21 cellular contexts compared by ENCODE assay signal in genomic region chr5:134008257-134008749, GRCh38. TPM values are rescaled to one million over a fixed set of nuclear protein-coding genes. Genes with fewer than 3 reads are reported as not detected.
DNase-seq lines count a peak whose midpoint lies in the region; ATAC-seq and TF ChIP-seq lines count a peak whose summit lies in the region.
"Had no signal": no experiment of that assay in that cellular context is flagged by ENCODE, and none has a peak within 500 bp of the region (broad histone marks: within the 10 kb centered on the region; RNA-seq: fewer than 3 reads in every experiment).

No MANE protein-coding gene starts in this region.

- H3K27me3 ChIP-seq in CD4-positive, alpha-beta T cell (ENCODE audit: control insufficient read depth, insufficient read depth, low read length) = no peaks in the 10 kb centered on the region
- H3K27me3 ChIP-seq in neural progenitor cell (no peaks in the 10 kb centered on the region), SJCRH30 (no peaks in the 10 kb centered on the region)

- peaks cover 15% of the 10 kb centered on the region for H3K4me1 Mint-ChIP-seq in CD4-positive, alpha-beta T cell (ENCODE audit: low read depth)
- H3K4me1 Mint-ChIP-seq in neural progenitor cell = peaks cover 21% of the 10 kb centered on the region

- peaks cover 10% of the 10 kb centered on the region for H4K20me1 ChIP-seq in neural progenitor cell (ENCODE audit: low read depth)

- H3K36me3 ChIP-seq in SK-N-MC (ENCODE audit: insufficient read depth, low read length) (0 out of 2 replicates have a peak, but pooled peaks cover 3% of the 10 kb centered on the region), neural progenitor cell (no peaks in the 10 kb centered on the region), SJCRH30 (no peaks in the 10 kb centered on the region)

- H3K4me1 ChIP-seq in neural progenitor cell = peaks cover 26% of the 10 kb centered on the region
- peaks cover under 1% of the 10 kb centered on the region; the same call in 1 of the 2 replicates for H3K4me1 ChIP-seq in SJCRH30

- H3F3A ChIP-seq in neural progenitor cell (ENCODE audit: low read depth) = peaks cover 35% of the 10 kb centered on the region

- H3K27ac ChIP-seq in CD4-positive, alpha-beta T cell (ENCODE audit: low read depth, low read length) = no peak overlapping the region
- peak overlapping the region; percentile 25; the same call in 1 of the 2 replicates for H3K27ac ChIP-seq in SK-N-MC
- no peak overlapping the region for H3K27ac ChIP-seq in neural progenitor cell
- no peak overlapping the region for H3K27ac ChIP-seq in SJCRH30

- CTCF ChIA-PET in CD4-positive, alpha-beta T cell (lab: Charles Lee) = interaction anchor here (1.3 kb wide), 1 partner anchor 31 kb away, joined by 4 read pairs; no protein-coding TSS in a partner anchor

- peaks cover 21% of the 10 kb centered on the region for H3K79me2 ChIP-seq in neural progenitor cell (ENCODE audit: low read depth)

- POLR2A ChIA-PET in CD4-positive, alpha-beta T cell (lab: Charles Lee) = no interaction called here

- no peak overlapping the region for H3K27ac Mint-ChIP-seq in CD4-positive, alpha-beta T cell
- H3K27ac Mint-ChIP-seq in neural progenitor cell = no peak overlapping the region

- H3K9me3 Mint-ChIP-seq in CD4-positive, alpha-beta T cell = no peaks in the 10 kb centered on the region
- no peaks in the 10 kb centered on the region for H3K9me3 Mint-ChIP-seq in neural progenitor cell
- H3K9me3 Mint-ChIP-seq: IgD-negative memory B cell had no signal

- no peak for TF ChIP-seq CTCF in CD4-positive, alpha-beta T cell (IDR thresholded peaks at IDR 0.05)
- TF ChIP-seq CTCF in fibroblast of the aortic adventitia (IDR thresholded peaks at IDR 0.05; ENCODE audit: insufficient read depth, low read length) (no peak), neural progenitor cell (IDR thresholded peaks at IDR 0.05) (no peak), GM13977 (IDR thresholded peaks at IDR 0.05; ENCODE audit: extremely low read depth, insufficient read depth, missing control alignments) (no peak)

- H3K4me3 ChIP-seq in SK-N-MC = no peak overlapping the region
- no peak overlapping the region for H3K4me3 ChIP-seq in fibroblast of the aortic adventitia (ENCODE audit: low read depth, low read length)
- no peak overlapping the region for H3K4me3 ChIP-seq in neural progenitor cell
- H3K4me3 ChIP-seq in SJCRH30 = no peak overlapping the region

- H3K9ac ChIP-seq in SK-N-MC (ENCODE audit: insufficient read length) (no peak overlapping the region), neural progenitor cell (no peak overlapping the region)

- intact Hi-C loops in CD4-positive, alpha-beta T cell (cut with DNase I, micrococcal nuclease) = loop anchor here in 1 of 2 experiments (5.0 to 10.0 kb wide), 2 partner anchors 359 to 726 kb away; partner anchors contain the start of genes CAMLG and CDKL3

- peak overlapping the region; percentile 73 for H2AFZ ChIP-seq in neural progenitor cell (replicated peaks)

- H3K9me3 ChIP-seq in CD4-positive, alpha-beta T cell (ENCODE audit: control insufficient read depth, low read length) = no peaks in the 10 kb centered on the region
- H3K9me3 ChIP-seq in SK-N-MC (ENCODE audit: low read depth, low read length) (no peaks in the 10 kb centered on the region), neural progenitor cell (ENCODE audit: low read depth) (no peaks in the 10 kb centered on the region), SJCRH30 (replicated peaks) (no peaks in the 10 kb centered on the region)

- peak overlapping the region; percentile 59 for H3K4me2 ChIP-seq in neural progenitor cell

- peaks cover 10% of the 10 kb centered on the region for H3K27me3 Mint-ChIP-seq in CD4-positive, alpha-beta T cell
- H3K27me3 Mint-ChIP-seq in neural progenitor cell (ENCODE audit: insufficient read depth, low read depth) = peaks cover 3% of the 10 kb centered on the region

- in situ Hi-C loops in GM13977 (cut with MboI; ENCODE audit: low pct_unique_long_range_greater_than_20kb, low sequenced_read_pairs, unreplicated experiment) = no loop called here

- peaks cover 6% of the 10 kb centered on the region for H3K36me3 Mint-ChIP-seq in CD4-positive, alpha-beta T cell (ENCODE audit: low read depth)
- no peaks in the 10 kb centered on the region for H3K36me3 Mint-ChIP-seq in neural progenitor cell
- H3K36me3 Mint-ChIP-seq: CD14-positive monocyte, IgD-negative memory B cell had no signal

- peak overlapping the region; percentile 20 for H3K4me3 Mint-ChIP-seq in CD4-positive, alpha-beta T cell
- peak overlapping the region; percentile 33 for H3K4me3 Mint-ChIP-seq in neural progenitor cell
- H3K4me3 Mint-ChIP-seq: T-helper 17 cell had no signal

- no peak for DNase-seq in CD4-positive, alpha-beta T cell
- no peak for DNase-seq in SK-N-MC (ENCODE audit: low read depth, low spot score)
- peak; percentile 39 for DNase-seq in fibroblast of the aortic adventitia (ENCODE audit: low read depth)
- DNase-seq in neural progenitor cell (ENCODE audit: low spot score) = no peak
- no peak for DNase-seq in NCI-H82 (lab: John Stamatoyannopoulos, UW)
- DNase-seq in DMS79 (lab: John Stamatoyannopoulos, UW) = no peak
- DNase-seq in GM13977 (ENCODE audit: low spot score) = no peak
- DNase-seq in SJCRH30 = no peak
- DNase-seq: AML-193; COR-L47; GDM1; MM.1S; NCI-H1092; NCI-H2029 treated with DMSO at 0.1 percent for 48 hours; NCI-H2171 treated with DMSO at 0.1 percent for 48 hours; NCI-H446; NK-92 treated with Interleukin-12 subunit alpha and Interleukin-12 subunit beta, amount 100 ng/mL, for 24 hours; T-helper 17 cell had no signal

- no peak for ATAC-seq in CD4-positive, alpha-beta T cell (ENCODE audit: poor library complexity)
- ATAC-seq: Right ventricle myocardium inferior, T-helper 17 cell had no signal

RNA-seq across cellular contexts. Expression of gene VDAC1, which starts 3.5 kb away (rescaled TPM):
- 10 to 100 TPM; 46.8 to 50.9 TPM for total RNA-seq in CD4-positive, alpha-beta T cell
- total RNA-seq in fibroblast of the aortic adventitia (ENCODE audit: low replicate concordance) = 91.3 and 277 TPM in 2 replicates
- total RNA-seq in neural progenitor cell (ENCODE audit: low replicate concordance) = 179 and 224 TPM in 2 replicates
- total RNA-seq in SJCRH30 (2014; rRNA removed; shearing (Covaris generic)) = 324 and 340 TPM in 2 replicates

RNA-seq across cellular contexts. Expression of gene C5orf15, which starts 39.9 kb away (rescaled TPM):
- total RNA-seq in CD4-positive, alpha-beta T cell = 10 to 100 TPM; 12.3 to 15.5 TPM
- total RNA-seq in fibroblast of the aortic adventitia (ENCODE audit: low replicate concordance) (31.1 and 66.6 TPM in 2 replicates), neural progenitor cell (ENCODE audit: low replicate concordance) (71.0 and 120 TPM in 2 replicates)
- total RNA-seq in SJCRH30 (2014; rRNA removed; shearing (Covaris generic)) = 78.3 and 82.3 TPM in 2 replicates
